1 cellular context compared by ENCODE assay signal in genomic region chr17:1762233-1762905, GRCh38.
TF ChIP-seq lines count a peak whose summit lies in the region.

No MANE protein-coding gene starts in this region.

TF ChIP-seq in HepG2, 621 proteins besides CTCF, POLR2A, EP300 and RAD21 (continued from another document and continues in another):
- TF ChIP-seq, protein P1, sequence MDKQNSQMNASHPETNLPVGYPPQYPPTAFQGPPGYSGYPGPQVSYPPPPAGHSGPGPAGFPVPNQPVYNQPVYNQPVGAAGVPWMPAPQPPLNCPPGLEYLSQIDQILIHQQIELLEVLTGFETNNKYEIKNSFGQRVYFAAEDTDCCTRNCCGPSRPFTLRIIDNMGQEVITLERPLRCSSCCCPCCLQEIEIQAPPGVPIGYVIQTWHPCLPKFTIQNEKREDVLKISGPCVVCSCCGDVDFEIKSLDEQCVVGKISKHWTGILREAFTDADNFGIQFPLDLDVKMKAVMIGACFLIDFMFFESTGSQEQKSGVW (CRISPR knock-in tag; IDR thresholded peaks at IDR 0.05; ENCODE audit: borderline replicate concordance), result no peak
- no peak for TF ChIP-seq ELF3 (CRISPR knock-in tag; IDR thresholded peaks at IDR 0.05)
- TF ChIP-seq KLF13 (CRISPR knock-in tag; IDR thresholded peaks at IDR 0.05), result no peak
- no peak for TF ChIP-seq ZNF382 (CRISPR knock-in tag; IDR thresholded peaks at IDR 0.05; ENCODE audit: borderline replicate concordance)
- TF ChIP-seq ZNF883 (CRISPR knock-in tag; IDR thresholded peaks at IDR 0.05; ENCODE audit: not compliant biosample characterization), result no peak
- no peak for TF ChIP-seq ZGPAT (CRISPR knock-in tag; IDR thresholded peaks at IDR 0.05)
- no peak for TF ChIP-seq ZNF775 (CRISPR knock-in tag; IDR thresholded peaks at IDR 0.05; ENCODE audit: borderline replicate concordance)
- no peak for TF ChIP-seq MTA1 (CRISPR knock-in tag; IDR thresholded peaks at IDR 0.05; ENCODE audit: borderline replicate concordance)
- TF ChIP-seq ZBTB10 (CRISPR knock-in tag; IDR thresholded peaks at IDR 0.05; ENCODE audit: borderline replicate concordance), result no peak
- TF ChIP-seq, protein P2, sequence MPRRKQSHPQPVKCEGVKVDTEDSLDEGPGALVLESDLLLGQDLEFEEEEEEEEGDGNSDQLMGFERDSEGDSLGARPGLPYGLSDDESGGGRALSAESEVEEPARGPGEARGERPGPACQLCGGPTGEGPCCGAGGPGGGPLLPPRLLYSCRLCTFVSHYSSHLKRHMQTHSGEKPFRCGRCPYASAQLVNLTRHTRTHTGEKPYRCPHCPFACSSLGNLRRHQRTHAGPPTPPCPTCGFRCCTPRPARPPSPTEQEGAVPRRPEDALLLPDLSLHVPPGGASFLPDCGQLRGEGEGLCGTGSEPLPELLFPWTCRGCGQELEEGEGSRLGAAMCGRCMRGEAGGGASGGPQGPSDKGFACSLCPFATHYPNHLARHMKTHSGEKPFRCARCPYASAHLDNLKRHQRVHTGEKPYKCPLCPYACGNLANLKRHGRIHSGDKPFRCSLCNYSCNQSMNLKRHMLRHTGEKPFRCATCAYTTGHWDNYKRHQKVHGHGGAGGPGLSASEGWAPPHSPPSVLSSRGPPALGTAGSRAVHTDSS (CRISPR knock-in tag; conservative IDR thresholded peaks at IDR 0.05), result no peak
- no peak for TF ChIP-seq MYPOP (CRISPR knock-in tag; IDR thresholded peaks at IDR 0.05)
- no peak for TF ChIP-seq HDAC2 (CRISPR knock-in tag; IDR thresholded peaks at IDR 0.05)
- TF ChIP-seq SMYD3 (CRISPR knock-in tag; IDR thresholded peaks at IDR 0.05), result no peak
- TF ChIP-seq ZNF510 (CRISPR knock-in tag; IDR thresholded peaks at IDR 0.05; ENCODE audit: low read depth), result no peak
- no peak; the same call in 1 of the 2 replicates for TF ChIP-seq ERF (CRISPR knock-in tag; IDR thresholded peaks at IDR 0.05)
- TF ChIP-seq, protein P3, sequence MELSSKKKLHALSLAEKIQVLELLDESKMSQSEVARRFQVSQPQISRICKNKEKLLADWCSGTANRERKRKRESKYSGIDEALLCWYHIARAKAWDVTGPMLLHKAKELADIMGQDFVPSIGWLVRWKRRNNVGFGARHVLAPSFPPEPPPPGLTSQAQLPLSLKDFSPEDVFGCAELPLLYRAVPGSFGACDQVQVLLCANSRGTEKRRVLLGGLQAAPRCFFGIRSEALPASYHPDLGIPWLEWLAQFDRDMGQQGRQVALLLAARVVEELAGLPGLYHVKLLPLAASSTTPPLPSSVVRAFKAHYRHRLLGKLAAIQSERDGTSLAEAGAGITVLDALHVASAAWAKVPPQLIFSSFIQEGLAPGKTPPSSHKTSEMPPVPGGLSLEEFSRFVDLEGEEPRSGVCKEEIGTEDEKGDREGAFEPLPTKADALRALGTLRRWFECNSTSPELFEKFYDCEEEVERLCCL (CRISPR knock-in tag; IDR thresholded peaks at IDR 0.05; ENCODE audit: borderline replicate concordance), result no peak
- TF ChIP-seq, protein P4, sequence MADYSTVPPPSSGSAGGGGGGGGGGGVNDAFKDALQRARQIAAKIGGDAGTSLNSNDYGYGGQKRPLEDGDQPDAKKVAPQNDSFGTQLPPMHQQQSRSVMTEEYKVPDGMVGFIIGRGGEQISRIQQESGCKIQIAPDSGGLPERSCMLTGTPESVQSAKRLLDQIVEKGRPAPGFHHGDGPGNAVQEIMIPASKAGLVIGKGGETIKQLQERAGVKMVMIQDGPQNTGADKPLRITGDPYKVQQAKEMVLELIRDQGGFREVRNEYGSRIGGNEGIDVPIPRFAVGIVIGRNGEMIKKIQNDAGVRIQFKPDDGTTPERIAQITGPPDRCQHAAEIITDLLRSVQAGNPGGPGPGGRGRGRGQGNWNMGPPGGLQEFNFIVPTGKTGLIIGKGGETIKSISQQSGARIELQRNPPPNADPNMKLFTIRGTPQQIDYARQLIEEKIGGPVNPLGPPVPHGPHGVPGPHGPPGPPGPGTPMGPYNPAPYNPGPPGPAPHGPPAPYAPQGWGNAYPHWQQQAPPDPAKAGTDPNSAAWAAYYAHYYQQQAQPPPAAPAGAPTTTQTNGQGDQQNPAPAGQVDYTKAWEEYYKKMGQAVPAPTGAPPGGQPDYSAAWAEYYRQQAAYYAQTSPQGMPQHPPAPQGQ (CRISPR knock-in tag; IDR thresholded peaks at IDR 0.05; ENCODE audit: borderline replicate concordance), result no peak
- TF ChIP-seq ZSCAN22 (CRISPR knock-in tag; IDR thresholded peaks at IDR 0.05), result no peak
- peak; percentile 60 for TF ChIP-seq AGO1 (IDR thresholded peaks at IDR 0.05; ENCODE audit: low read depth, low read length, poor library complexity, severe bottlenecking)
- TF ChIP-seq GFI1 (CRISPR knock-in tag; IDR thresholded peaks at IDR 0.05; ENCODE audit: borderline replicate concordance), result no peak
- no peak; the same call in 1 of the 2 replicates for TF ChIP-seq ZNF749 (CRISPR knock-in tag; IDR thresholded peaks at IDR 0.05; ENCODE audit: borderline replicate concordance)
- no peak for TF ChIP-seq KMT2B (CRISPR knock-in tag; IDR thresholded peaks at IDR 0.05)
- no peak for TF ChIP-seq RNF219 (CRISPR knock-in tag; IDR thresholded peaks at IDR 0.05)
- no peak for TF ChIP-seq TRAFD1 (CRISPR knock-in tag; IDR thresholded peaks at IDR 0.05; ENCODE audit: borderline replicate concordance)
- no peak for TF ChIP-seq SRF (IDR thresholded peaks at IDR 0.05; ENCODE audit: low read depth, low read length)
- 0 out of 2 replicates have a peak, but pooled peaks have one; percentile 1 for TF ChIP-seq ZNF44 (CRISPR knock-in tag; IDR thresholded peaks at IDR 0.05)
- peak; percentile 14 for TF ChIP-seq HNRNPLL (IDR thresholded peaks at IDR 0.05; ENCODE audit: low read depth, low read length, poor library complexity, severe bottlenecking)
- no peak for TF ChIP-seq TCF12 (IDR thresholded peaks at IDR 0.05)
- no peak for TF ChIP-seq TCF12 (CRISPR knock-in tag; IDR thresholded peaks at IDR 0.05)
- TF ChIP-seq ZNF333 (CRISPR knock-in tag; IDR thresholded peaks at IDR 0.05; ENCODE audit: borderline replicate concordance), result no peak
- no peak for TF ChIP-seq MLLT10 (CRISPR knock-in tag; IDR thresholded peaks at IDR 0.05)
- 0 out of 2 replicates have a peak, but pooled peaks have one; percentile 2 for TF ChIP-seq ZNF788 (CRISPR knock-in tag; IDR thresholded peaks at IDR 0.05; ENCODE audit: borderline replicate concordance)
- no peak for TF ChIP-seq MIER2 (CRISPR knock-in tag; IDR thresholded peaks at IDR 0.05)
- TF ChIP-seq BORCS8-MEF2B (CRISPR knock-in tag; IDR thresholded peaks at IDR 0.05), result no peak; the same call in 1 of the 2 replicates
- no peak for TF ChIP-seq DNMT3B (CRISPR knock-in tag; conservative IDR thresholded peaks at IDR 0.05)
- TF ChIP-seq RELA (CRISPR knock-in tag; IDR thresholded peaks at IDR 0.05), result no peak
- TF ChIP-seq ZBTB33 (CRISPR knock-in tag; IDR thresholded peaks at IDR 0.05), result no peak
- TF ChIP-seq U2AF2 (IDR thresholded peaks at IDR 0.05; ENCODE audit: low read depth, low read length), result no peak
- no peak; the same call in 1 of the 2 replicates for TF ChIP-seq ZNF235 (CRISPR knock-in tag; IDR thresholded peaks at IDR 0.05; ENCODE audit: borderline replicate concordance)
- TF ChIP-seq SNAPC5 (CRISPR knock-in tag; IDR thresholded peaks at IDR 0.05; ENCODE audit: borderline replicate concordance), result no peak
- no peak for TF ChIP-seq PCBP2 (optimal IDR thresholded peaks at IDR 0.05; ENCODE audit: low read depth, low read length, poor library complexity, severe bottlenecking)
- no peak; the same call in 1 of the 2 replicates for TF ChIP-seq RARG (CRISPR knock-in tag; IDR thresholded peaks at IDR 0.05; ENCODE audit: low read depth)
- no peak for TF ChIP-seq PPARG (CRISPR knock-in tag; conservative IDR thresholded peaks at IDR 0.05)
